ENCODE assay signal across 8 cellular contexts in genomic region chr11:64339754-64340408, GRCh38. TPM values are rescaled to one million over a fixed set of nuclear protein-coding genes. Genes with fewer than 3 reads are reported as not detected.
DNase-seq lines count a peak whose midpoint lies in the region; ATAC-seq and TF ChIP-seq lines count a peak whose summit lies in the region.

A gene with protein sequence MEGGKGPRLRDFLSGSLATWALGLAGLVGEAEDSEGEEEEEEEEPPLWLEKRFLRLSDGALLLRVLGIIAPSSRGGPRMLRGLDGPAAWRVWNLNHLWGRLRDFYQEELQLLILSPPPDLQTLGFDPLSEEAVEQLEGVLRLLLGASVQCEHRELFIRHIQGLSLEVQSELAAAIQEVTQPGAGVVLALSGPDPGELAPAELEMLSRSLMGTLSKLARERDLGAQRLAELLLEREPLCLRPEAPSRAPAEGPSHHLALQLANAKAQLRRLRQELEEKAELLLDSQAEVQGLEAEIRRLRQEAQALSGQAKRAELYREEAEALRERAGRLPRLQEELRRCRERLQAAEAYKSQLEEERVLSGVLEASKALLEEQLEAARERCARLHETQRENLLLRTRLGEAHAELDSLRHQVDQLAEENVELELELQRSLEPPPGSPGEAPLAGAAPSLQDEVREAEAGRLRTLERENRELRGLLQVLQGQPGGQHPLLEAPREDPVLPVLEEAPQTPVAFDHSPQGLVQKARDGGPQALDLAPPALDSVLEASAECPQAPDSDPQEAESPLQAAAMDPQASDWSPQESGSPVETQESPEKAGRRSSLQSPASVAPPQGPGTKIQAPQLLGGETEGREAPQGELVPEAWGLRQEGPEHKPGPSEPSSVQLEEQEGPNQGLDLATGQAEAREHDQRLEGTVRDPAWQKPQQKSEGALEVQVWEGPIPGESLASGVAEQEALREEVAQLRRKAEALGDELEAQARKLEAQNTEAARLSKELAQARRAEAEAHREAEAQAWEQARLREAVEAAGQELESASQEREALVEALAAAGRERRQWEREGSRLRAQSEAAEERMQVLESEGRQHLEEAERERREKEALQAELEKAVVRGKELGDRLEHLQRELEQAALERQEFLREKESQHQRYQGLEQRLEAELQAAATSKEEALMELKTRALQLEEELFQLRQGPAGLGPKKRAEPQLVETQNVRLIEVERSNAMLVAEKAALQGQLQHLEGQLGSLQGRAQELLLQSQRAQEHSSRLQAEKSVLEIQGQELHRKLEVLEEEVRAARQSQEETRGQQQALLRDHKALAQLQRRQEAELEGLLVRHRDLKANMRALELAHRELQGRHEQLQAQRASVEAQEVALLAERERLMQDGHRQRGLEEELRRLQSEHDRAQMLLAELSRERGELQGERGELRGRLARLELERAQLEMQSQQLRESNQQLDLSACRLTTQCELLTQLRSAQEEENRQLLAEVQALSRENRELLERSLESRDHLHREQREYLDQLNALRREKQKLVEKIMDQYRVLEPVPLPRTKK (N-terminal part only) (plus strand): TSS chr11:64340204. CDS start chr11:64340267, 63 bp downstream.

- BruUV-seq in PC-9 (replicated peaks; lab: Mats Ljungman, UMichigan): no TSS peak

- H3F3A ChIP-seq in PC-9 (ENCODE audit: insufficient read depth, low read depth): peaks cover 20% of the 10 kb centered on the region

- H3K36me3 ChIP-seq in DND-41 (ENCODE audit: insufficient read depth, low read length) (no peaks in the 10 kb centered on the region), H7 (replicated peaks; ENCODE audit: control insufficient read depth, insufficient read depth, low read length) (no peaks in the 10 kb centered on the region), NT2/D1 (ENCODE audit: insufficient read depth, insufficient read length, low read length) (no peaks in the 10 kb centered on the region), iPS DF 6.9 (ENCODE audit: control insufficient read depth, insufficient read depth, low read length) (no peaks in the 10 kb centered on the region), PC-9 (ENCODE audit: low read depth) (no peaks in the 10 kb centered on the region)

- no peaks in the 10 kb centered on the region for H3K9me3 ChIP-seq in DND-41 (ENCODE audit: insufficient read depth, low read length, severe bottlenecking)
- H3K9me3 ChIP-seq in NT2/D1 (ENCODE audit: insufficient read depth, low read length): no peaks in the 10 kb centered on the region
- H3K9me3 ChIP-seq in iPS DF 6.9 (ENCODE audit: control insufficient read depth, insufficient read depth, low read length): no peaks in the 10 kb centered on the region
- no peaks in the 10 kb centered on the region for H3K9me3 ChIP-seq in PC-9 (ENCODE audit: insufficient read depth, low read depth)

- H3K79me2 ChIP-seq in DND-41 (ENCODE audit: insufficient read depth, low read length) (no peaks in the 10 kb centered on the region), PC-9 (ENCODE audit: low read depth) (no peaks in the 10 kb centered on the region)

- TF ChIP-seq CTCF in DND-41 (IDR thresholded peaks at IDR 0.05; ENCODE audit: borderline replicate concordance, extremely low read depth, low read length, poor library complexity, severe bottlenecking) (no peak), PC-9 (conservative IDR thresholded peaks at IDR 0.05) (no peak)

- no CpG with 5 or more reads among the region's 16 CpGs for WGBS in iPS DF 6.9 (ENCODE audit: insufficient coverage, insufficient read length)

- DNase-seq in DND-41: peak; percentile 77
- no peak for DNase-seq in H7
- DNase-seq in NT2/D1 (ENCODE audit: low read depth, low spot score): no peak
- DNase-seq in activated T-cell treated with anti-CD3 and anti-CD28 coated beads, Interleukin-2, amount 50 U/mL, for 1 hour: peak; percentile 82
- no peak for DNase-seq in iPS DF 6.9 (ENCODE audit: low read depth, low spot score)
- DNase-seq in stimulated activated CD8-positive, alpha-beta memory T cell treated with anti-CD3 and anti-CD28 coated beads, Interleukin-15, amount 100 ng/mL, for 24 hours (ENCODE audit: low read depth): peak; percentile 54
- DNase-seq in PC-9: no peak
- no peak for DNase-seq in NCI-H446 (lab: John Stamatoyannopoulos, UW)

- H4K20me1 ChIP-seq in DND-41 (ENCODE audit: insufficient read depth, low read length) (no peaks in the 10 kb centered on the region; the same call in 1 of the 2 replicates), PC-9 (ENCODE audit: insufficient read depth) (no peaks in the 10 kb centered on the region)

- intact Hi-C loops in PC-9 (cut with micrococcal nuclease; ENCODE audit: unreplicated experiment): no loop called here

- no peak within 1 kb of the TSS for H3K4me2 ChIP-seq in DND-41 (ENCODE audit: insufficient read depth, low read length)
- H3K4me2 ChIP-seq in PC-9: no peak within 1 kb of the TSS

- H3K4me3 ChIP-seq in DND-41 (ENCODE audit: low read depth in 1 of 2, low read length in 2 of 2): no peak within 1 kb of the TSS
- H3K4me3 ChIP-seq in H7 (ENCODE audit: insufficient read depth, low read depth, low read length): peak within 1 kb of the TSS; percentile 60
- peak within 1 kb of the TSS; percentile 34 for H3K4me3 ChIP-seq in NT2/D1 (ENCODE audit: insufficient read length, low read depth)
- peak within 1 kb of the TSS; percentile 43; the same call in 1 of the 2 replicates for H3K4me3 ChIP-seq in iPS DF 6.9 (ENCODE audit: low read length)
- H3K4me3 ChIP-seq in PC-9: no peak within 1 kb of the TSS

- H3K9me2 ChIP-seq in PC-9 (ENCODE audit: insufficient read depth): no peaks in the 10 kb centered on the region

- ATAC-seq in DND-41 (ENCODE audit: insufficient read depth, low read depth): peak; percentile 92

- POLR2A ChIA-PET in PC-9 (lab: Charles Lee; ENCODE audit: unreplicated experiment): no interaction called here

- H3K4me1 ChIP-seq in DND-41 (ENCODE audit: insufficient read depth, low read length) (peaks cover 11% of the 10 kb centered on the region), NT2/D1 (ENCODE audit: insufficient read depth, insufficient read length) (peaks cover 23% of the 10 kb centered on the region), iPS DF 6.9 (ENCODE audit: control insufficient read depth, insufficient read depth, low read length) (peaks cover 8% of the 10 kb centered on the region), PC-9 (replicated peaks; ENCODE audit: insufficient read depth) (peaks cover 28% of the 10 kb centered on the region)

- H2AFZ ChIP-seq in DND-41 (ENCODE audit: low read depth, low read length): peak within 1 kb of the TSS; percentile 7; the same call in 1 of the 2 replicates
- H2AFZ ChIP-seq in PC-9: no peak within 1 kb of the TSS

- CTCF ChIA-PET in PC-9 (lab: Charles Lee): no interaction called here

- no peaks in the 10 kb centered on the region for H3K27me3 ChIP-seq in DND-41 (ENCODE audit: insufficient read depth, low read length, poor library complexity)
- H3K27me3 ChIP-seq in H7 (ENCODE audit: control insufficient read depth, insufficient read depth, low read length): no peaks in the 10 kb centered on the region; the same call in 1 of the 2 replicates
- H3K27me3 ChIP-seq in NT2/D1 (ENCODE audit: insufficient read depth, insufficient read length): peaks cover 7% of the 10 kb centered on the region
- H3K27me3 ChIP-seq in iPS DF 6.9 (ENCODE audit: control insufficient read depth, insufficient read depth, low read length): no peaks in the 10 kb centered on the region
- no peaks in the 10 kb centered on the region for H3K27me3 ChIP-seq in PC-9 (ENCODE audit: insufficient read depth, low read depth)

- no peak within 1 kb of the TSS for H3K9ac ChIP-seq in DND-41 (ENCODE audit: low read depth, low read length)
- H3K9ac ChIP-seq in NT2/D1 (ENCODE audit: insufficient read length, low read depth): peak within 1 kb of the TSS; percentile 50

- H3K27ac ChIP-seq in DND-41 (ENCODE audit: low read length) (no peak within 1 kb of the TSS), iPS DF 6.9 (ENCODE audit: low read length) (no peak within 1 kb of the TSS), PC-9 (no peak within 1 kb of the TSS)

RNA-seq across cellular contexts. Expression of the gene that starts here (rescaled TPM):
- 7.7 and 9.9 TPM in 2 replicates for total RNA-seq in H7 (2014; rRNA removed; shearing (Covaris generic))
- total RNA-seq in PC-9 (2021): 9.6 and 15.1 TPM in 2 replicates

Comparison
In these comparisons a context has a peak if more than half of its experiments do, and no peak if none do; other contexts are left out.
1. DNase-seq: peak in DND-41 (single experiment), activated T-cell treated with anti-CD3 and anti-CD28 coated beads, Interleukin-2, amount 50 U/mL, for 1 hour (single experiment) and stimulated activated CD8-positive, alpha-beta memory T cell treated with anti-CD3 and anti-CD28 coated beads, Interleukin-15, amount 100 ng/mL, for 24 hours (single experiment); none in H7 (single experiment), NT2/D1 (single experiment), iPS DF 6.9 (single experiment), PC-9 (0 of 2) and NCI-H446 (0 of 2).
2. H3K4me3 ChIP-seq: peak in H7 (single experiment), NT2/D1 (single experiment) and iPS DF 6.9 (single experiment); none in DND-41 (0 of 2) and PC-9 (single experiment).